27 cellular contexts compared by ENCODE assay signal in the genomic region with DNA sequence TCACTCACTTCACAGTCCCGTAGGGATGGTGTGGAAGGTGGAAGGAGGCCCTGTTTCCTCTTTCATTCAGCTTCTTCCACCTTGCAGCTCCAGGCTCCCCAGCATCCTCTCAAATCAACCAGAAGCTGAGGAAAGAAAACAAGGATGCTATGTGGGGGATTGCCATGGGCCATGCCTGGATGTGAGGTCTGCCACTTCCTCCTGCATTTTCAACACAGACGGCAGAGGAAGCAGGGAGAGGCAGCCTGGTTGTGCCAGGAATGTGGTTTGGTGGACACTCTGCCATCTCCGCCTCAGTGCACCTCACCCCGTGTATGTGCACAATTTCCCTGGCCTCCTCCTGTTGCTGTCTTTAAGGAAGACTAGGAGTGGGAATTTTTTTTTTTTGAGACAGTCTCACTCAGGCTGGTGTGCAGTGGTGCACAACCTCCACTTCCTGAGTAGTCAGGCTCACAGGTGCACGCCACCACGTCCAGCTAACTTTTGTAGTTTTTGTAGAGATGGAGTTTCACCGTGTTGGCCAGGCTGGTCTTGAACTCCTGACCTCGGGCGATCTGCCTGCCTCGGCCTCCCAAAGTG.
"Had no signal": no experiment of that assay in that cellular context is flagged by ENCODE, and none has a peak within 500 bp of the region (broad histone marks: within the 10 kb centered on the region; RNA-seq: fewer than 3 reads in every experiment).

No MANE protein-coding gene starts in this region.

- H3K27ac ChIP-seq: brain microvascular endothelial cell, left ventricle myocardium inferior, neutrophil, right lobe of liver, tibial nerve had no signal

- H3K4me1 ChIP-seq: left ventricle myocardium inferior, right lobe of liver, tibial nerve had no signal

- H3K27me3 ChIP-seq: brain microvascular endothelial cell, right lobe of liver, tibial nerve had no signal

- H3K9me3 ChIP-seq: mucosa of descending colon, neutrophil, right lobe of liver had no signal

- H3K4me3 ChIP-seq: left ventricle myocardium inferior, lung, mucosa of descending colon, right lobe of liver, tibial nerve had no signal

- DNase-seq: activated CD4-positive, alpha-beta memory T cell treated with anti-CD3 and anti-CD28 coated beads, Interleukin-2, amount 10 ng/mL, durations not matched to agents 7 days and 5 days; activated CD4-positive, alpha-beta T cell treated with anti-CD3 and anti-CD28 coated beads for 1 hour; activated CD4-positive, alpha-beta T cell treated with anti-CD3 and anti-CD28 coated beads, Interleukin-2, amount 10 ng/mL, durations not matched to agents 7 days and 5 days; activated CD8-positive, alpha-beta memory T cell treated with anti-CD3 and anti-CD28 coated beads, Interleukin-2, amount 50 U/mL, for 48 hours; activated gamma-delta T cell; activated naive CD4-positive, alpha-beta T cell treated with anti-CD3 and anti-CD28 coated beads, Interleukin-2, amount 50 U/mL, for 16 hours; activated T-cell treated with anti-CD3 and anti-CD28 coated beads, Interleukin-2, amount 50 U/mL, for 24 hours; amniotic stem cell; brain microvascular endothelial cell; caudate nucleus; cortex of kidney; effector memory CD8-positive, alpha-beta T cell; foreskin fibroblast; left ventricle myocardium inferior; mesendoderm; mucosa of descending colon; right lobe of liver; stimulated activated CD4-positive, alpha-beta T cell treated with anti-CD3 and anti-CD28 coated beads, Interleukin-2, amount 100 ng/mL, for 48 hours; stimulated activated naive CD4-positive, alpha-beta T cell treated with Interleukin-2 at 50 U/mL for 16 hours had no signal

- ATAC-seq: effector memory CD8-positive, alpha-beta T cell; esophagus mucosa; mucosa of descending colon; natural killer cell treated with Interleukin-12 subunit alpha and Interleukin-12 subunit beta and Interleukin-15 and Interleukin-18, amount 100 ng/mL, for 72 hours; right lobe of liver; WTC11 had no signal

- H3K36me3 ChIP-seq: brain microvascular endothelial cell, left ventricle myocardium inferior, neutrophil, right lobe of liver, tibial nerve had no signal

- FAIRE-seq: astrocyte, endothelial cell of umbilical vein had no signal
